In genomic region chr5:76607353-76607871, GRCh38 we compare ENCODE assay signal across 13 cellular contexts. TPM values are rescaled to one million over a fixed set of nuclear protein-coding genes. Genes with fewer than 3 reads are reported as not detected.
A peak's percentile ranks its signal among the peaks of the same experiment; 100 is the strongest.
DNase-seq lines count a peak whose midpoint lies in the region; ATAC-seq and TF ChIP-seq lines count a peak whose summit lies in the region.
"Had no signal": no experiment of that assay in that cellular context is flagged by ENCODE, and none has a peak within 500 bp of the region (broad histone marks: within the 10 kb centered on the region; RNA-seq: fewer than 3 reads in every experiment).

No MANE protein-coding gene starts in this region.

- H3K4me1 Mint-ChIP-seq in natural killer cell (peaks cover 41 to 64% of the 10 kb centered on the region in 2 donors), Caco-2 (ENCODE audit: low read depth, unreplicated experiment) (peaks cover 9% of the 10 kb centered on the region)

- no TSS peak for BruUV-seq in Caco-2 (replicated peaks; lab: Mats Ljungman, UMichigan)

- H3K27me3 ChIP-seq in Caco-2 (replicated peaks; ENCODE audit: control insufficient read depth, insufficient read depth, low read length) = no peaks in the 10 kb centered on the region

- POLR2A ChIA-PET in Caco-2 (lab: Charles Lee) = no interaction called here

- CTCF ChIA-PET in Caco-2 (lab: Charles Lee) = no interaction called here

- H3K27ac Mint-ChIP-seq in natural killer cell (peak overlapping the region; percentile 80 to 91), Caco-2 (ENCODE audit: unreplicated experiment) (no peak overlapping the region)
- H3K27ac Mint-ChIP-seq: activated naive CD4-positive, alpha-beta T cell treated with anti-CD3 and anti-CD28 coated beads for 36 hours; type B pancreatic cell had no signal

- no peaks in the 10 kb centered on the region; the same call in 1 of the 2 replicates for H3K36me3 ChIP-seq in Caco-2 (ENCODE audit: control insufficient read depth, insufficient read depth, low read length)

- peaks cover 27% of the 10 kb centered on the region for H3K36me3 Mint-ChIP-seq in natural killer cell
- peaks cover 45% of the 10 kb centered on the region for H3K36me3 Mint-ChIP-seq in Caco-2 (ENCODE audit: insufficient read depth, unreplicated experiment)
- H3K36me3 Mint-ChIP-seq: type B pancreatic cell had no signal

- intact Hi-C loops in natural killer cell (cut with micrococcal nuclease) (loop anchor here (10.0 kb wide), 1 partner anchor 107 kb away; the partner anchor contains the start of gene F2R), Caco-2 (cut with micrococcal nuclease; ENCODE audit: unreplicated experiment) (loop anchor here (5.0 kb wide), 1 partner anchor 425 kb away; the partner anchor contains the start of gene AGGF1)

- H3K9me3 Mint-ChIP-seq in natural killer cell = no peaks in the 10 kb centered on the region
- H3K9me3 Mint-ChIP-seq in Caco-2 (ENCODE audit: unreplicated experiment) = no peaks in the 10 kb centered on the region
- H3K9me3 Mint-ChIP-seq: activated naive CD4-positive, alpha-beta T cell treated with anti-CD3 and anti-CD28 coated beads for 36 hours; type B pancreatic cell had no signal

- H3K9me3 ChIP-seq in Caco-2 = no peaks in the 10 kb centered on the region

- no peaks in the 10 kb centered on the region for H3K4me1 ChIP-seq in Caco-2

- ATAC-seq in HG03135 (IDR thresholded peaks at IDR 0.05; ENCODE audit: unreplicated experiment) (peak; percentile 53), natural killer cell (peak; percentile 19 to 73 (median 52)), GM18498 (IDR thresholded peaks at IDR 0.05; ENCODE audit: unreplicated experiment) (no peak), GM21528 (IDR thresholded peaks at IDR 0.05; ENCODE audit: low FRiP score, unreplicated experiment) (no peak)

- H3K4me3 Mint-ChIP-seq in natural killer cell (peak overlapping the region; percentile 68), Caco-2 (ENCODE audit: unreplicated experiment) (no peak overlapping the region)
- H3K4me3 Mint-ChIP-seq: activated naive CD4-positive, alpha-beta T cell treated with anti-CD3 and anti-CD28 coated beads for 36 hours; type B pancreatic cell had no signal

- H3K4me3 ChIP-seq in cardiac fibroblast (replicated peaks in 1 of 2; ENCODE audit: low read depth in 2 of 2, low read length in 2 of 2) (no peak overlapping the region), Caco-2 (ENCODE audit: low read depth, low read length) (no peak overlapping the region)

- no peak for TF ChIP-seq CTCF in cardiac fibroblast (IDR thresholded peaks at IDR 0.05; ENCODE audit: low read depth, low read length)
- no peak for TF ChIP-seq CTCF in natural killer cell (IDR thresholded peaks at IDR 0.05)
- TF ChIP-seq CTCF in Caco-2 (IDR thresholded peaks at IDR 0.05; ENCODE audit: insufficient read depth in 1 of 2, low read depth in 1 of 2, low read length in 1 of 2, severe bottlenecking in 1 of 2, unreplicated experiment in 1 of 2) = no peak

- H3K27me3 Mint-ChIP-seq in natural killer cell (ENCODE audit: low read depth in 2 of 2) = no peaks in the 10 kb centered on the region
- H3K27me3 Mint-ChIP-seq in Caco-2 (ENCODE audit: insufficient read depth, unreplicated experiment) = no peaks in the 10 kb centered on the region
- H3K27me3 Mint-ChIP-seq: type B pancreatic cell had no signal

- peak; percentile 52 for DNase-seq in EH (ENCODE audit: low read depth)
- peak; percentile 50 to 54 for DNase-seq in cardiac fibroblast (ENCODE audit: low read depth in 2 of 2)
- no peak for DNase-seq in natural killer cell
- DNase-seq in Caco-2 = no peak
- no peak for DNase-seq in kidney glomerular epithelial cell (lab: John Stamatoyannopoulos, UW)
- DNase-seq: activated naive CD4-positive, alpha-beta T cell treated with anti-CD3 and anti-CD28 coated beads for 36 hours; DMS53; NCI-H1092 treated with DMSO at 0.1 percent for 48 hours; posterior cingulate gyrus had no signal

RNA-seq across cellular contexts. Expression of gene F2RL2, which starts 15.8 kb away (rescaled TPM):
- total RNA-seq in natural killer cell (not detected), Caco-2 (2022) (not detected in 2 replicates)
- total RNA-seq: activated naive CD4-positive, alpha-beta T cell treated with anti-CD3 and anti-CD28 coated beads for 36 hours had no signal

Comparison
In these comparisons a context has a peak if more than half of its experiments do, and no peak if none do; other contexts are left out.
1. DNase-seq: peak in EH (single experiment) and cardiac fibroblast (2 of 2); none in natural killer cell (single experiment), Caco-2 (0 of 2) and kidney glomerular epithelial cell (single experiment).
2. ATAC-seq: peak in HG03135 (single experiment) and natural killer cell (3 of 3); none in GM18498 (single experiment) and GM21528 (single experiment).